In genomic region chr11:42034821-42035220, GRCh38 we compare ENCODE assay signal across 28 cellular contexts.
"Had no signal": no experiment of that assay in that cellular context is flagged by ENCODE, and none has a peak within 500 bp of the region (broad histone marks: within the 10 kb centered on the region; RNA-seq: fewer than 3 reads in every experiment).

No MANE protein-coding gene starts in this region.

- H3K4me1 Mint-ChIP-seq: activated B cell treated with CpG ODN at 0.5 μM for 24 hours; immature natural killer cell; naive thymus-derived CD4-positive, alpha-beta T cell had no signal

- ATAC-seq: activated CD8-positive, alpha-beta T cell treated with anti-CD3 and anti-CD28 coated beads for 36 hours; activated T-cell treated with anti-CD3 and anti-CD28 coated beads, Interleukin-2, amount 50 U/mL, for 72 hours; body of pancreas; gastroesophageal sphincter; left colon; naive thymus-derived CD4-positive, alpha-beta T cell; right lobe of liver; stimulated activated naive CD8-positive, alpha-beta T cell treated with anti-CD3 and anti-CD28 coated beads, Interleukin-15, Interleukin-2, amounts not matched to agents 100 U/mL and 50 U/mL, for 24 hours had no signal

- H3K4me3 Mint-ChIP-seq: activated B cell treated with CpG ODN at 0.5 μM for 24 hours; activated CD8-positive, alpha-beta T cell treated with anti-CD3 and anti-CD28 coated beads for 36 hours; activated naive CD8-positive, alpha-beta T cell; activated T-cell treated with anti-CD3 and anti-CD28 coated beads, Interleukin-2, amount 50 U/mL, for 72 hours; immature natural killer cell; naive thymus-derived CD4-positive, alpha-beta T cell had no signal

- H3K36me3 Mint-ChIP-seq: activated naive CD8-positive, alpha-beta T cell; immature natural killer cell; naive thymus-derived CD4-positive, alpha-beta T cell had no signal

- H3K27me3 Mint-ChIP-seq: activated B cell treated with CpG ODN at 0.5 μM for 24 hours; activated CD8-positive, alpha-beta T cell treated with anti-CD3 and anti-CD28 coated beads for 36 hours; activated naive CD8-positive, alpha-beta T cell; naive thymus-derived CD4-positive, alpha-beta T cell had no signal

- DNase-seq: activated B cell treated with CpG ODN at 0.5 μM for 24 hours; activated CD4-positive, alpha-beta T cell treated with anti-CD3 and anti-CD28 coated beads, Interleukin-2, amount 50 U/mL, for 1 hour; activated CD8-positive, alpha-beta T cell treated with anti-CD3 and anti-CD28 coated beads for 36 hours; activated naive CD4-positive, alpha-beta T cell; activated T-cell treated with anti-CD3 and anti-CD28 coated beads, Interleukin-2, amount 50 U/mL, for 72 hours; anterior cingulate cortex; body of pancreas; cerebellar nuclear complex; colonic mucosa; effector CD8-positive, alpha-beta T cell; erythroblast; head of caudate nucleus; hypothalamus; immature natural killer cell; kidney; left colon; midbrain; naive thymus-derived CD4-positive, alpha-beta T cell; posterior cingulate gyrus; right lobe of liver; stimulated activated CD4-positive, alpha-beta T cell treated with anti-CD3 and anti-CD28 coated beads, Interleukin-12 subunit alpha, Interleukin-12 subunit beta, amount 100 ng/mL, for 4 hours; stimulated activated CD4-positive, alpha-beta T cell treated with anti-CD3 and anti-CD28 coated beads, Interleukin-4, amount 100 ng/mL, for 1 hour; stimulated activated naive CD8-positive, alpha-beta T cell treated with anti-CD3 and anti-CD28 coated beads, Interleukin-15, Interleukin-2, amounts not matched to agents 100 U/mL and 50 U/mL, for 24 hours; T-helper 2 cell; testis; transverse colon had no signal

- H3K27ac Mint-ChIP-seq: activated B cell treated with CpG ODN at 0.5 μM for 24 hours; activated CD8-positive, alpha-beta T cell treated with anti-CD3 and anti-CD28 coated beads for 36 hours; activated naive CD8-positive, alpha-beta T cell; activated T-cell treated with anti-CD3 and anti-CD28 coated beads, Interleukin-2, amount 50 U/mL, for 72 hours; immature natural killer cell; naive thymus-derived CD4-positive, alpha-beta T cell had no signal
